Comparison of ENCODE assay signal across 20 cellular contexts in genomic region chr6:135046912-135047311, GRCh38. TPM values are rescaled to one million over a fixed set of nuclear protein-coding genes. Genes with fewer than 3 reads are reported as not detected.
DNase-seq lines count a peak whose midpoint lies in the region; ATAC-seq lines count a peak whose summit lies in the region.
"Had no signal": no experiment of that assay in that cellular context is flagged by ENCODE, and none has a peak within 500 bp of the region (broad histone marks: within the 10 kb centered on the region; RNA-seq: fewer than 3 reads in every experiment).

No MANE protein-coding gene starts in this region.

- H3K27me3 Mint-ChIP-seq in CD4-positive, CD25-positive, alpha-beta regulatory T cell, result no peaks in the 10 kb centered on the region
- H3K27me3 Mint-ChIP-seq in T-helper 17 cell, result no peaks in the 10 kb centered on the region
- H3K27me3 Mint-ChIP-seq in central memory CD8-positive, alpha-beta T cell, result no peaks in the 10 kb centered on the region
- H3K27me3 Mint-ChIP-seq: activated B cell treated with CpG ODN at 0.5 μM for 24 hours had no signal

- no peak overlapping the region for H3K27ac ChIP-seq in BLaER1
- H3K27ac ChIP-seq in CD4-positive, CD25-positive, alpha-beta regulatory T cell (ENCODE audit: insufficient read depth, low read length, poor library complexity, severe bottlenecking), result no peak overlapping the region
- H3K27ac ChIP-seq: esophagus squamous epithelium, Peyer's patch had no signal

- H3K4me1 Mint-ChIP-seq in CD4-positive, CD25-positive, alpha-beta regulatory T cell, result peaks cover 41 to 82% (median 64%) of the 10 kb centered on the region in 4 donors
- peaks cover 47% of the 10 kb centered on the region for H3K4me1 Mint-ChIP-seq in T-helper 17 cell
- peaks cover 66% of the 10 kb centered on the region for H3K4me1 Mint-ChIP-seq in central memory CD8-positive, alpha-beta T cell

- H3K4me3 ChIP-seq in BLaER1, result no peak overlapping the region
- peak overlapping the region; percentile 9 for H3K4me3 ChIP-seq in CD4-positive, CD25-positive, alpha-beta regulatory T cell (ENCODE audit: low read depth, low read length)
- H3K4me3 ChIP-seq: esophagus squamous epithelium, MG63, Peyer's patch had no signal

- peaks cover 37% of the 10 kb centered on the region for H3K36me3 Mint-ChIP-seq in CD4-positive, CD25-positive, alpha-beta regulatory T cell
- peaks cover 9% of the 10 kb centered on the region for H3K36me3 Mint-ChIP-seq in T-helper 17 cell (ENCODE audit: low read depth)
- H3K36me3 Mint-ChIP-seq in central memory CD8-positive, alpha-beta T cell (ENCODE audit: insufficient read depth), result peaks cover 21% of the 10 kb centered on the region

- H3K9me3 ChIP-seq in BLaER1 (no peaks in the 10 kb centered on the region), T-helper 17 cell (ENCODE audit: control insufficient read depth, low read length, poor library complexity, severe bottlenecking) (no peaks in the 10 kb centered on the region)
- no peaks in the 10 kb centered on the region for H3K9me3 ChIP-seq in CD4-positive, CD25-positive, alpha-beta regulatory T cell (ENCODE audit: control insufficient read depth in 2 of 2, low read length in 2 of 2)
- H3K9me3 ChIP-seq: esophagus squamous epithelium, MG63, Peyer's patch had no signal

- DNase-seq in CD4-positive, CD25-positive, alpha-beta regulatory T cell, result peak in 1 of 3 donors; percentile 51
- DNase-seq in T-helper 17 cell, result no peak
- DNase-seq in central memory CD8-positive, alpha-beta T cell (ENCODE audit: low spot score in 2 of 2), result no peak
- no peak for DNase-seq in stimulated activated CD4-positive, alpha-beta T cell treated with anti-CD3 and anti-CD28 coated beads, Interleukin-4, amount 100 ng/mL, for 4 hours
- no peak for DNase-seq in NCI-H526 treated with DMSO at 0.1 percent for 48 hours (lab: John Stamatoyannopoulos, UW)
- DNase-seq: activated B cell treated with CpG ODN at 0.5 μM for 24 hours; esophagus squamous epithelium; foreskin melanocyte; KBM-7; MG63; NCI-H2029; NCI-H526; Peyer's patch; posterior cingulate gyrus; right cardiac atrium; SIG-M5; stimulated activated CD4-positive, alpha-beta T cell treated with anti-CD3 and anti-CD28 coated beads, Interleukin-2, amount 100 ng/mL, for 24 hours; SW 1271 had no signal

- H4K20me1 ChIP-seq in BLaER1, result peaks cover 67% of the 10 kb centered on the region

- H3K27ac Mint-ChIP-seq in CD4-positive, CD25-positive, alpha-beta regulatory T cell, result peak overlapping the region in 2 of 3 donors; percentile 13 to 16
- peak overlapping the region; percentile 74 for H3K27ac Mint-ChIP-seq in T-helper 17 cell
- peak overlapping the region; percentile 12 for H3K27ac Mint-ChIP-seq in central memory CD8-positive, alpha-beta T cell (ENCODE audit: low read depth)

- H3K4me2 ChIP-seq in BLaER1, result peak overlapping the region; percentile 42

- H3K9ac ChIP-seq in BLaER1, result no peak overlapping the region

- no peak for ATAC-seq in CD4-positive, CD25-positive, alpha-beta regulatory T cell (ENCODE audit: low read depth in 2 of 2)
- ATAC-seq in T-helper 17 cell (peak; percentile 61), HG03175 (IDR thresholded peaks at IDR 0.05; ENCODE audit: unreplicated experiment) (no peak)
- ATAC-seq in central memory CD8-positive, alpha-beta T cell (replicated peaks; ENCODE audit: extremely low read depth, poor library complexity, severe bottlenecking), result no peak
- ATAC-seq: right cardiac atrium had no signal

- peaks cover 62% of the 10 kb centered on the region for H3K36me3 ChIP-seq in BLaER1
- peaks cover 29% of the 10 kb centered on the region for H3K36me3 ChIP-seq in CD4-positive, CD25-positive, alpha-beta regulatory T cell (ENCODE audit: control insufficient read depth, insufficient read depth, low read length)

- H3K27me3 ChIP-seq in BLaER1, result no peaks in the 10 kb centered on the region
- no peaks in the 10 kb centered on the region for H3K27me3 ChIP-seq in CD4-positive, CD25-positive, alpha-beta regulatory T cell (ENCODE audit: control insufficient read depth, insufficient read depth, low read length)
- H3K27me3 ChIP-seq: esophagus squamous epithelium, MG63, Peyer's patch had no signal

- no peaks in the 10 kb centered on the region for H3K9me3 Mint-ChIP-seq in CD4-positive, CD25-positive, alpha-beta regulatory T cell
- H3K9me3 Mint-ChIP-seq in central memory CD8-positive, alpha-beta T cell, result no peaks in the 10 kb centered on the region
- H3K9me3 Mint-ChIP-seq: activated B cell treated with CpG ODN at 0.5 μM for 24 hours had no signal

- peaks cover 86% of the 10 kb centered on the region for H3K4me1 ChIP-seq in BLaER1
- peaks cover 48% of the 10 kb centered on the region for H3K4me1 ChIP-seq in CD4-positive, CD25-positive, alpha-beta regulatory T cell (ENCODE audit: control insufficient read depth, insufficient read depth, low read length, poor library complexity, severe bottlenecking)

- H3K4me3 Mint-ChIP-seq in CD4-positive, CD25-positive, alpha-beta regulatory T cell, result peak overlapping the region in 1 of 4 donors; percentile 44
- H3K4me3 Mint-ChIP-seq in T-helper 17 cell, result no peak overlapping the region
- H3K4me3 Mint-ChIP-seq in central memory CD8-positive, alpha-beta T cell, result no peak overlapping the region
- H3K4me3 Mint-ChIP-seq: activated B cell treated with CpG ODN at 0.5 μM for 24 hours had no signal

RNA-seq across cellular contexts. Expression of gene HBS1L, which starts 7.7 kb away (rescaled TPM):
- total RNA-seq in CD4-positive, CD25-positive, alpha-beta regulatory T cell, result 109 TPM
- 10 to 100 TPM; 49.4 to 66.8 (median 61.8) TPM for polyA plus RNA-seq in CD4-positive, CD25-positive, alpha-beta regulatory T cell
- 10 to 100 TPM; 72.1 to 94.0 TPM for total RNA-seq in T-helper 17 cell

Comparison
In these comparisons a context has a peak if more than half of its experiments do, and no peak if none do; other contexts are left out.
1. H3K27ac Mint-ChIP-seq: peak in every context shown above with its lines; median percentile 74 in T-helper 17 cell; 14 in CD4-positive, CD25-positive, alpha-beta regulatory T cell; 12 in central memory CD8-positive, alpha-beta T cell.